In genomic region chr2:242098445-242099128, GRCh38 we compare ENCODE assay signal across 15 cellular contexts.
DNase-seq lines count a peak whose midpoint lies in the region; ATAC-seq, FAIRE-seq and TF ChIP-seq lines count a peak whose summit lies in the region.
"Had no signal": no experiment of that assay in that cellular context is flagged by ENCODE, and none has a peak within 500 bp of the region (broad histone marks: within the 10 kb centered on the region; RNA-seq: fewer than 3 reads in every experiment).

No MANE protein-coding gene starts in this region.

- ATAC-seq in Right ventricle myocardium superior (ENCODE audit: poor library complexity) (peak; percentile 62), GM12878 (peak; percentile 99), upper lobe of right lung (peak; percentile 85), GM21619 (IDR thresholded peaks at IDR 0.05; ENCODE audit: unreplicated experiment) (no peak)
- ATAC-seq: stimulated activated naive CD8-positive, alpha-beta T cell treated with anti-CD3 and anti-CD28 coated beads, Interleukin-15, Interleukin-2, amounts not matched to agents 100 U/mL and 50 U/mL, for 24 hours had no signal

- peak overlapping the region; percentile 26; the same call in 1 of the 2 replicates for H2AFZ ChIP-seq in Karpas-422 (ENCODE audit: low read length)
- no peak overlapping the region for H2AFZ ChIP-seq in GM12878 (ENCODE audit: control insufficient read depth, low read depth, low read length)

- H4K20me1 ChIP-seq in Karpas-422 (ENCODE audit: insufficient read depth, low read depth, low read length) (no peaks in the 10 kb centered on the region), GM12878 (ENCODE audit: control insufficient read depth, insufficient read depth) (no peaks in the 10 kb centered on the region)

- no peaks in the 10 kb centered on the region for H3K9me2 ChIP-seq in Karpas-422 (replicated peaks; ENCODE audit: insufficient read depth, low read length)

- SMC1A ChIA-PET in GM12878 (lab: Charles Lee; ENCODE audit: uncharacterized antibody, unreplicated experiment) = no interaction called here

- H3K79me2 ChIP-seq in Karpas-422 (ENCODE audit: low read length) = peaks cover 51% of the 10 kb centered on the region
- no peaks in the 10 kb centered on the region; the same call in 1 of the 2 replicates for H3K79me2 ChIP-seq in GM12878 (ENCODE audit: control insufficient read depth, insufficient read depth, low read length)

- H3K36me3 ChIP-seq in left ventricle myocardium inferior (peaks cover 38% of the 10 kb centered on the region), Karpas-422 (ENCODE audit: insufficient read depth, low read length) (peaks cover 3% of the 10 kb centered on the region; the same call in 1 of the 2 replicates), GM12878 (ENCODE audit: control insufficient read depth in 2 of 2, insufficient read depth in 2 of 2, low read length in 1 of 2) (no peaks in the 10 kb centered on the region; a peak in 3 of 4 replicates), upper lobe of right lung (peaks cover 20% of the 10 kb centered on the region)
- H3K36me3 ChIP-seq: MG63 had no signal

- H3K4me3 ChIP-seq in left ventricle myocardium inferior = no peak overlapping the region
- peak overlapping the region; percentile 10; the same call in 1 of the 2 replicates for H3K4me3 ChIP-seq in Karpas-422 (ENCODE audit: low read length)
- no peak overlapping the region for H3K4me3 ChIP-seq in GM12878
- no peak overlapping the region for H3K4me3 ChIP-seq in upper lobe of right lung
- H3K4me3 ChIP-seq in dorsolateral prefrontal cortex = no peak overlapping the region
- H3K4me3 ChIP-seq: HAP-1, MG63, skin epidermis had no signal

- POLR2A ChIA-PET in GM12878 (lab: Charles Lee) = interaction anchor here (0.7 kb wide), 1 partner anchor 26 kb away, joined by 3 read pairs; no protein-coding TSS in a partner anchor

- DNase-seq in Right ventricle myocardium superior = no peak
- DNase-seq in left ventricle myocardium inferior = no peak
- peak; percentile 82 for DNase-seq in Karpas-422
- peak; percentile 40 for DNase-seq in GM12878 (ENCODE audit: low read depth, low spot score)
- DNase-seq in upper lobe of right lung = no peak
- no peak for DNase-seq in Ammon's horn (ENCODE audit: low spot score)
- DNase-seq in dorsolateral prefrontal cortex = no peak
- DNase-seq: MG63; SHP77; stimulated activated naive CD8-positive, alpha-beta T cell treated with anti-CD3 and anti-CD28 coated beads, Interleukin-15, Interleukin-2, amounts not matched to agents 100 U/mL and 50 U/mL, for 24 hours had no signal

- H3K9me3 ChIP-seq in left ventricle myocardium inferior (replicated peaks) = no peaks in the 10 kb centered on the region
- H3K9me3 ChIP-seq in Karpas-422 (ENCODE audit: low read length) = no peaks in the 10 kb centered on the region
- H3K9me3 ChIP-seq in GM12878 (replicated peaks; ENCODE audit: control insufficient read depth, insufficient read depth, low read length) = no peaks in the 10 kb centered on the region
- H3K9me3 ChIP-seq in upper lobe of right lung = no peaks in the 10 kb centered on the region
- H3K9me3 ChIP-seq: HAP-1, MG63 had no signal

- H3K27me3 ChIP-seq in left ventricle myocardium inferior (ENCODE audit: low read depth) (no peaks in the 10 kb centered on the region), Karpas-422 (ENCODE audit: low read length) (no peaks in the 10 kb centered on the region), GM12878 (replicated peaks in 1 of 2; ENCODE audit: control insufficient read depth in 2 of 2, insufficient read depth in 2 of 2, low read length in 1 of 2) (no peaks in the 10 kb centered on the region), upper lobe of right lung (no peaks in the 10 kb centered on the region), dorsolateral prefrontal cortex (no peaks in the 10 kb centered on the region)
- H3K27me3 ChIP-seq: MG63 had no signal

- H3K4me1 ChIP-seq in left ventricle myocardium inferior (peaks cover 11% of the 10 kb centered on the region), Karpas-422 (ENCODE audit: low read length) (peaks cover 28% of the 10 kb centered on the region), GM12878 (ENCODE audit: control insufficient read depth, insufficient read depth, low read length) (peaks cover 8% of the 10 kb centered on the region), upper lobe of right lung (no peaks in the 10 kb centered on the region)
- H3K4me1 ChIP-seq: HAP-1 had no signal

- peak; percentile 78 for FAIRE-seq in GM12878 (lab: Jason Lieb, UNC)
- FAIRE-seq: bronchial epithelial cell, GM12892 had no signal

- H3K27ac ChIP-seq in left ventricle myocardium inferior (replicated peaks) = no peak overlapping the region
- peak overlapping the region; percentile 86 for H3K27ac ChIP-seq in Karpas-422 (ENCODE audit: low read length)
- peak overlapping the region; percentile 64 for H3K27ac ChIP-seq in GM12878 (ENCODE audit: control insufficient read depth, insufficient read depth)
- no peak overlapping the region for H3K27ac ChIP-seq in upper lobe of right lung
- no peak overlapping the region for H3K27ac ChIP-seq in dorsolateral prefrontal cortex

- peak overlapping the region; percentile 34 for H3K9ac ChIP-seq in Karpas-422 (ENCODE audit: low read length)
- no peak overlapping the region for H3K9ac ChIP-seq in GM12878 (ENCODE audit: control insufficient read depth, insufficient read depth, low read length)

- TF ChIP-seq POLR2A in GM12878 (IDR thresholded peaks at IDR 0.05; ENCODE audit: low read depth, low read length) = no peak

- TF ChIP-seq EP300 in GM12878 (IDR thresholded peaks at IDR 0.05; ENCODE audit: borderline replicate concordance in 1 of 2, control insufficient read depth in 1 of 2, low read depth in 2 of 2, low read length in 2 of 2) = no peak

- H3K4me2 ChIP-seq in Karpas-422 (ENCODE audit: low read depth, low read length, poor library complexity, severe bottlenecking) = peak overlapping the region; percentile 57
- 0 out of 2 replicates have a peak overlapping the region, but pooled peaks have one; percentile 1 for H3K4me2 ChIP-seq in GM12878 (ENCODE audit: control insufficient read depth, insufficient read depth)

- TF ChIP-seq CTCF in left ventricle myocardium inferior (IDR thresholded peaks at IDR 0.05; ENCODE audit: borderline replicate concordance) = no peak
- TF ChIP-seq CTCF in GM12878 (IDR thresholded peaks at IDR 0.05 in 2 of 3, conservative IDR thresholded peaks at IDR 0.05 in 1 of 3; ENCODE audit: control insufficient read depth in 2 of 3, extremely low read depth in 1 of 3, insufficient read depth in 1 of 3, low read depth in 3 of 3, low read length in 3 of 3) = peak in 1 of 3 experiments; percentile 6; a peak in 1 of 6 replicates
- TF ChIP-seq CTCF in upper lobe of right lung (IDR thresholded peaks at IDR 0.05) = no peak
- TF ChIP-seq CTCF in dorsolateral prefrontal cortex (IDR thresholded peaks at IDR 0.05 in 54 of 56, conservative IDR thresholded peaks at IDR 0.05 in 2 of 56; ENCODE audit: low read depth in 1 of 56, partially characterized antibody in 56 of 56) = no peak

- BruUV-seq in GM12878 (replicated peaks; lab: Mats Ljungman, UMichigan) = no TSS peak

- in situ Hi-C loops in GM12878 (cut with MboI) = no loop called here

- no peak for TF ChIP-seq RAD21 in GM12878 (IDR thresholded peaks at IDR 0.05; ENCODE audit: insufficient read depth, low read depth, low read length)

- 57% methylated on average over 7 of the region's 7 CpGs for WGBS in GM12878 (ENCODE audit: insufficient coverage, insufficient replicate concordance, low lambda C conversion rate, missing lambda C conversion rate)

- CTCF ChIA-PET in GM12878 (lab: Yijun Ruan, JAX) = interaction anchor here (1.0 kb wide), 1 partner anchor 77 kb away, joined by 3 read pairs; no protein-coding TSS in a partner anchor

- RAD21 ChIA-PET in GM12878 (lab: Charles Lee; ENCODE audit: unreplicated experiment) = no interaction called here

- intact Hi-C loops in Right ventricle myocardium superior (cut with DNase I) (no loop called here), left ventricle myocardium inferior (cut with micrococcal nuclease) (no loop called here), GM12878 (cut with micrococcal nuclease; ENCODE audit: unreplicated experiment) (no loop called here), upper lobe of right lung (cut with DNase I) (no loop called here), dorsolateral prefrontal cortex (cut with DNase I) (no loop called here)

TF ChIP-seq in GM12878, 131 proteins besides CTCF, POLR2A, EP300 and RAD21 (continues in another document):
- no peak for TF ChIP-seq TCF12 (IDR thresholded peaks at IDR 0.05; ENCODE audit: low read depth, low read length)
- TF ChIP-seq MXI1 (IDR thresholded peaks at IDR 0.05; ENCODE audit: low read depth, low read length) = peak; percentile 54; the same call in 1 of the 2 replicates
- 0 out of 2 replicates have a peak, but pooled peaks have one; percentile 27 for TF ChIP-seq NBN (IDR thresholded peaks at IDR 0.05)
- TF ChIP-seq BHLHE40 (IDR thresholded peaks at IDR 0.05; ENCODE audit: borderline replicate concordance in 1 of 2, low read depth in 2 of 2, low read length in 1 of 2) = peak in 1 of 2 experiments; percentile 24; a peak in 1 of 4 replicates
- TF ChIP-seq FOXM1 (IDR thresholded peaks at IDR 0.05; ENCODE audit: low read depth, low read length) = no peak
- 0 out of 4 replicates have a peak, but pooled peaks of 1 of the 2 experiments have one; percentile 9 for TF ChIP-seq IKZF2 (IDR thresholded peaks at IDR 0.05)
- TF ChIP-seq ZNF274 (IDR thresholded peaks at IDR 0.05; ENCODE audit: insufficient read depth, insufficient read length) = no peak
- TF ChIP-seq CHD2 (IDR thresholded peaks at IDR 0.05; ENCODE audit: borderline replicate concordance, low read depth, low read length) = no peak
- no peak for TF ChIP-seq HDAC6 (IDR thresholded peaks at IDR 0.05; ENCODE audit: unreplicated experiment)
- TF ChIP-seq ZNF24 (IDR thresholded peaks at IDR 0.05) = no peak
- TF ChIP-seq ZZZ3 (IDR thresholded peaks at IDR 0.05; ENCODE audit: control insufficient read depth, insufficient read length, low read depth) = no peak
- TF ChIP-seq SMAD1 (IDR thresholded peaks at IDR 0.05; ENCODE audit: low read depth, partially characterized antibody) = no peak
- TF ChIP-seq ATF2 (IDR thresholded peaks at IDR 0.05; ENCODE audit: low read length) = no peak
- TF ChIP-seq SPI1 (IDR thresholded peaks at IDR 0.05; ENCODE audit: borderline replicate concordance, insufficient read depth, low read depth, low read length) = peak; percentile 80
- no peak for TF ChIP-seq GABPA (IDR thresholded peaks at IDR 0.05; ENCODE audit: low read depth)

Comparison
In these comparisons a context has a peak if more than half of its experiments do, and no peak if none do; other contexts are left out.
1. DNase-seq: peak in Karpas-422 (single experiment) and GM12878 (single experiment); none in Right ventricle myocardium superior (single experiment), left ventricle myocardium inferior (single experiment), upper lobe of right lung (single experiment), Ammon's horn (single experiment) and dorsolateral prefrontal cortex (0 of 10).
2. H3K27ac ChIP-seq: peak in Karpas-422 (single experiment) and GM12878 (single experiment); none in left ventricle myocardium inferior (single experiment), upper lobe of right lung (single experiment) and dorsolateral prefrontal cortex (0 of 59).